8 cellular contexts compared by ENCODE assay signal in the genomic region with DNA sequence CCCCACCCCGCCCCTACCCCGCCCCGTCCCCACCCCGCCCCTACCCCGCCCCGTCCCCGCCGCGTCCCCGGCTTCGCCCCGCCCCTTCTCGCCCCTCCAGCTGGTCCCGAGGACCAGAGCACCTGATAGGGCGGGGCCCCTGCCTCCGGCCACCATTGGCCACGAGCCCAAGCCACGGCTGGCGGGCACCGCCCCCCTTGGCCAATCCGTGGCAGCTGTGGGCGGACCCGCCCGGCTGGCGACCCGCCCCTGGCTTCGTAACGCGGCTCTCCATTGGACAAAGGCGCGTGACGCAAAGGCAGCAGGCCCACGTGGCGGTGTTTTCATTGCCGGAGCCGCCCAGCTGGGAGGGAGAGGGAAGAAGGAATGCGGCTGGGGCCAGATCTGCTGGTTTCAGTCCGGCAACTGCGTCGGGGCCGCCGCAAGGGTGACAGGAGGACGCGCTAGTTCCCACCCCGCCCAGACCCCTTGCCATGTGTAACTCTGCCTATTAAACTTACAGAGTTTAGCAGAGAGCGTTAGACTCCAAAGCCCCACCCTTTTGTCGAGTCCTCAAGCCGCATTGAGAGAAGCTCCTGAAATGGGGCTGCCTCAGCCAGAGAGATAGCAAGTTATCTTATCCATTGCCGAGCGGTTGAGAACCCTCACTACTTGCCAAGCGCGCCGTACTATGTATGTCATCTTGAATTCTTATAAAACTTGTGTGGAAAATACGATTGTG. TPM values are rescaled to one million over a fixed set of nuclear protein-coding genes. Genes with fewer than 3 reads are reported as not detected.
DNase-seq lines count a peak whose midpoint lies in the region; ATAC-seq and TF ChIP-seq lines count a peak whose summit lies in the region.

No MANE protein-coding gene starts in this region.

- H3K36me3 ChIP-seq in DND-41 (ENCODE audit: insufficient read depth, low read length) (no peaks in the 10 kb centered on the region), Karpas-422 (ENCODE audit: insufficient read depth, low read length) (no peaks in the 10 kb centered on the region)

- H3K9ac ChIP-seq in DND-41 (ENCODE audit: low read depth, low read length) (peak overlapping the region; percentile 25), Karpas-422 (ENCODE audit: low read length) (peak overlapping the region; percentile 34)

- peaks cover 70% of the 10 kb centered on the region for H3K4me1 Mint-ChIP-seq in activated T-helper 2 cell treated with anti-CD3 and anti-CD28 coated beads, Interferon-gamma antibody, Interleukin-2, Interleukin-4, amounts not matched to agents 10 μg/mL and 5 μg/mL and 100 μg/mL, durations not matched to agents 14 hours and 24 hours and 36 hours (ENCODE audit: low read depth)
- peaks cover 67 to 69% of the 10 kb centered on the region in 2 donors for H3K4me1 Mint-ChIP-seq in natural killer cell

- H3K4me1 ChIP-seq in DND-41 (ENCODE audit: insufficient read depth, low read length), result peaks cover 58% of the 10 kb centered on the region
- peaks cover 50% of the 10 kb centered on the region for H3K4me1 ChIP-seq in Karpas-422 (ENCODE audit: low read length)

- H4K20me1 ChIP-seq in DND-41 (ENCODE audit: insufficient read depth, low read length) (no peaks in the 10 kb centered on the region), Karpas-422 (ENCODE audit: insufficient read depth, low read depth, low read length) (0 out of 2 replicates have a peak, but pooled peaks cover 6% of the 10 kb centered on the region)

- peak; percentile 99 for DNase-seq in DND-41
- peak; percentile 99 for DNase-seq in Karpas-422
- DNase-seq in RKO (ENCODE audit: low spot score), result peak; percentile 97
- DNase-seq in activated T-helper 2 cell treated with anti-CD3 and anti-CD28 coated beads, Interferon-gamma antibody, Interleukin-2, Interleukin-4, amounts not matched to agents 10 μg/mL and 5 μg/mL and 100 μg/mL, durations not matched to agents 14 hours and 24 hours and 36 hours (ENCODE audit: low spot score), result peak; percentile 98
- DNase-seq in fibroblast of peridontal ligament (ENCODE audit: extremely low read depth), result peak; percentile 97
- peak; percentile 99 for DNase-seq in natural killer cell
- DNase-seq in stimulated activated naive CD4-positive, alpha-beta T cell (lab: John Stamatoyannopoulos, UW), result peak; percentile 94 to 97 (median 97)

- ATAC-seq in DND-41 (ENCODE audit: insufficient read depth, low read depth) (peak; percentile 85), GM21825 (IDR thresholded peaks at IDR 0.05; ENCODE audit: unreplicated experiment) (peak; percentile 68), natural killer cell (peak; percentile 87 to 99 (median 93))

- peak overlapping the region; percentile 63 for H3K27ac Mint-ChIP-seq in activated T-helper 2 cell treated with anti-CD3 and anti-CD28 coated beads, Interferon-gamma antibody, Interleukin-2, Interleukin-4, amounts not matched to agents 10 μg/mL and 5 μg/mL and 100 μg/mL, durations not matched to agents 14 hours and 24 hours and 36 hours
- peak overlapping the region; percentile 94 to 97 for H3K27ac Mint-ChIP-seq in natural killer cell

- H3K27me3 ChIP-seq in DND-41 (ENCODE audit: insufficient read depth, low read length, poor library complexity) (no peaks in the 10 kb centered on the region), Karpas-422 (ENCODE audit: low read length) (no peaks in the 10 kb centered on the region)

- 0 out of 2 replicates have a peak overlapping the region, but pooled peaks have one; percentile 14 for H3K27ac ChIP-seq in DND-41 (ENCODE audit: low read length)
- no peak overlapping the region for H3K27ac ChIP-seq in Karpas-422 (ENCODE audit: low read length)

- no peaks in the 10 kb centered on the region for H3K79me2 ChIP-seq in DND-41 (ENCODE audit: insufficient read depth, low read length)
- H3K79me2 ChIP-seq in Karpas-422 (ENCODE audit: low read length), result no peaks in the 10 kb centered on the region

- H3K9me3 ChIP-seq in DND-41 (ENCODE audit: insufficient read depth, low read length, severe bottlenecking) (no peaks in the 10 kb centered on the region), Karpas-422 (ENCODE audit: low read length) (no peaks in the 10 kb centered on the region)

- H3K9me3 Mint-ChIP-seq in activated T-helper 2 cell treated with anti-CD3 and anti-CD28 coated beads, Interferon-gamma antibody, Interleukin-2, Interleukin-4, amounts not matched to agents 10 μg/mL and 5 μg/mL and 100 μg/mL, durations not matched to agents 14 hours and 24 hours and 36 hours, result no peaks in the 10 kb centered on the region
- H3K9me3 Mint-ChIP-seq in natural killer cell, result no peaks in the 10 kb centered on the region

- H3K4me3 ChIP-seq in DND-41 (ENCODE audit: low read depth in 1 of 2, low read length in 2 of 2) (peak overlapping the region; percentile 20 to 60; a peak in 3 of 4 replicates), Karpas-422 (ENCODE audit: low read length) (peak overlapping the region; percentile 64)

- H3K27me3 Mint-ChIP-seq in activated T-helper 2 cell treated with anti-CD3 and anti-CD28 coated beads, Interferon-gamma antibody, Interleukin-2, Interleukin-4, amounts not matched to agents 10 μg/mL and 5 μg/mL and 100 μg/mL, durations not matched to agents 14 hours and 24 hours and 36 hours (ENCODE audit: low read depth), result no peaks in the 10 kb centered on the region
- H3K27me3 Mint-ChIP-seq in natural killer cell (ENCODE audit: low read depth in 2 of 2), result no peaks in the 10 kb centered on the region

- H3K36me3 Mint-ChIP-seq in activated T-helper 2 cell treated with anti-CD3 and anti-CD28 coated beads, Interferon-gamma antibody, Interleukin-2, Interleukin-4, amounts not matched to agents 10 μg/mL and 5 μg/mL and 100 μg/mL, durations not matched to agents 14 hours and 24 hours and 36 hours (ENCODE audit: low read depth), result peaks cover 11% of the 10 kb centered on the region
- no peaks in the 10 kb centered on the region for H3K36me3 Mint-ChIP-seq in natural killer cell

- intact Hi-C loops in activated T-helper 2 cell treated with anti-CD3 and anti-CD28 coated beads, Interferon-gamma antibody, Interleukin-2, Interleukin-4, amounts not matched to agents 10 μg/mL and 5 μg/mL and 100 μg/mL, durations not matched to agents 14 hours and 24 hours and 36 hours (cut with micrococcal nuclease), result loop anchor here (1.0 kb wide), 2 partner anchors 19 to 210 kb away; no protein-coding TSS in a partner anchor
- intact Hi-C loops in natural killer cell (cut with micrococcal nuclease), result loop anchor here (1.0 kb wide), 1 partner anchor 277 kb away; no protein-coding TSS in a partner anchor

- peak overlapping the region; percentile 78 for H3K4me3 Mint-ChIP-seq in activated T-helper 2 cell treated with anti-CD3 and anti-CD28 coated beads, Interferon-gamma antibody, Interleukin-2, Interleukin-4, amounts not matched to agents 10 μg/mL and 5 μg/mL and 100 μg/mL, durations not matched to agents 14 hours and 24 hours and 36 hours (ENCODE audit: low read depth)
- H3K4me3 Mint-ChIP-seq in natural killer cell, result peak overlapping the region; percentile 83

- TF ChIP-seq CTCF in DND-41 (IDR thresholded peaks at IDR 0.05; ENCODE audit: borderline replicate concordance, extremely low read depth, low read length, poor library complexity, severe bottlenecking) (no peak), natural killer cell (IDR thresholded peaks at IDR 0.05) (no peak)

- H3K4me2 ChIP-seq in DND-41 (ENCODE audit: insufficient read depth, low read length) (peak overlapping the region; percentile 98), Karpas-422 (ENCODE audit: low read depth, low read length, poor library complexity, severe bottlenecking) (peak overlapping the region; percentile 80)

- H2AFZ ChIP-seq in DND-41 (ENCODE audit: low read depth, low read length), result peak overlapping the region; percentile 66
- H2AFZ ChIP-seq in Karpas-422 (ENCODE audit: low read length), result peak overlapping the region; percentile 15; the same call in 1 of the 2 replicates

- no peaks in the 10 kb centered on the region for H3K9me2 ChIP-seq in Karpas-422 (replicated peaks; ENCODE audit: insufficient read depth, low read length)

RNA-seq across cellular contexts. Expression of gene WIPI1, which starts 0.4 kb away (rescaled TPM):
- 28.7 and 33.0 TPM in 2 replicates for total RNA-seq in Karpas-422 (2014; rRNA removed; shearing (Covaris generic); ENCODE audit: low replicate concordance)
- 14.0 and 15.7 TPM in 2 replicates for total RNA-seq in activated T-helper 2 cell treated with anti-CD3 and anti-CD28 coated beads, Interferon-gamma antibody, Interleukin-2, Interleukin-4, amounts not matched to agents 10 μg/mL and 5 μg/mL and 100 μg/mL, durations not matched to agents 14 hours and 24 hours and 36 hours
- 10 to 100 TPM; 29.0 to 41.4 (median 32.0) TPM for total RNA-seq in natural killer cell

RNA-seq across cellular contexts. Expression of gene PRKAR1A, which starts 54.5 kb away (rescaled TPM):
- 201 and 234 TPM in 2 replicates for total RNA-seq in Karpas-422 (2014; rRNA removed; shearing (Covaris generic); ENCODE audit: low replicate concordance)
- 263 and 265 TPM in 2 replicates for total RNA-seq in activated T-helper 2 cell treated with anti-CD3 and anti-CD28 coated beads, Interferon-gamma antibody, Interleukin-2, Interleukin-4, amounts not matched to agents 10 μg/mL and 5 μg/mL and 100 μg/mL, durations not matched to agents 14 hours and 24 hours and 36 hours
- 100 to 1,000 TPM; 215 to 267 (median 234) TPM for total RNA-seq in natural killer cell
